Comparison of ENCODE assay signal across 1 cellular context in the genomic region with DNA sequence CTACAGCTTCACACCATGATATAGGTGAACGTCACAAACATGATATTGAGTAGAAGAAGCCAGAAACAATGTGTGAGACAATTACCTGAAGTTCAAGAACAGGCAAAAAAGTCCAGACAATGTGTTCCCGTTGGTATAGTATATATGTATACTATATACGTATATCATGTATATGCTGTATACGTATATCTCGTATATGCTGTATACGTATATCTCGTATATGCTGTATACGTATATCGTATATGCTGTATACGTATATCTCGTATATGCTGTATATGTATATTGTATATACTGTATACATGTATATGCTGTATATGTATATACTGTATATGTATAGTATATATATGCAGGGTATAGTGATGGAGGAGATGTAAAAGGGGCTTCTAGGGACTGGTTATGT.
A peak's percentile ranks its signal among the peaks of the same experiment; 100 is the strongest.
TF ChIP-seq lines count a peak whose summit lies in the region.

No MANE protein-coding gene starts in this region.

TF ChIP-seq in K562, 482 proteins besides CTCF, POLR2A, EP300 and RAD21:
- peak; percentile 94 for TF ChIP-seq ZNF277 (CRISPR knock-in tag; IDR thresholded peaks at IDR 0.05; ENCODE audit: borderline replicate concordance)
- TF ChIP-seq NCOA1 (IDR thresholded peaks at IDR 0.05; ENCODE audit: low read depth), result no peak
- TF ChIP-seq, protein P1, sequence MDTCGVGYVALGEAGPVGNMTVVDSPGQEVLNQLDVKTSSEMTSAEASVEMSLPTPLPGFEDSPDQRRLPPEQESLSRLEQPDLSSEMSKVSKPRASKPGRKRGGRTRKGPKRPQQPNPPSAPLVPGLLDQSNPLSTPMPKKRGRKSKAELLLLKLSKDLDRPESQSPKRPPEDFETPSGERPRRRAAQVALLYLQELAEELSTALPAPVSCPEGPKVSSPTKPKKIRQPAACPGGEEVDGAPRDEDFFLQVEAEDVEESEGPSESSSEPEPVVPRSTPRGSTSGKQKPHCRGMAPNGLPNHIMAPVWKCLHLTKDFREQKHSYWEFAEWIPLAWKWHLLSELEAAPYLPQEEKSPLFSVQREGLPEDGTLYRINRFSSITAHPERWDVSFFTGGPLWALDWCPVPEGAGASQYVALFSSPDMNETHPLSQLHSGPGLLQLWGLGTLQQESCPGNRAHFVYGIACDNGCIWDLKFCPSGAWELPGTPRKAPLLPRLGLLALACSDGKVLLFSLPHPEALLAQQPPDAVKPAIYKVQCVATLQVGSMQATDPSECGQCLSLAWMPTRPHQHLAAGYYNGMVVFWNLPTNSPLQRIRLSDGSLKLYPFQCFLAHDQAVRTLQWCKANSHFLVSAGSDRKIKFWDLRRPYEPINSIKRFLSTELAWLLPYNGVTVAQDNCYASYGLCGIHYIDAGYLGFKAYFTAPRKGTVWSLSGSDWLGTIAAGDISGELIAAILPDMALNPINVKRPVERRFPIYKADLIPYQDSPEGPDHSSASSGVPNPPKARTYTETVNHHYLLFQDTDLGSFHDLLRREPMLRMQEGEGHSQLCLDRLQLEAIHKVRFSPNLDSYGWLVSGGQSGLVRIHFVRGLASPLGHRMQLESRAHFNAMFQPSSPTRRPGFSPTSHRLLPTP (IDR thresholded peaks at IDR 0.05; ENCODE audit: borderline replicate concordance, extremely low read depth, insufficient read length), result no peak
- TF ChIP-seq CXXC5 (CRISPR knock-in tag; IDR thresholded peaks at IDR 0.05), result no peak
- peak; percentile 85 for TF ChIP-seq MTF1 (CRISPR knock-in tag; IDR thresholded peaks at IDR 0.05; ENCODE audit: borderline replicate concordance)
- TF ChIP-seq CBX2 (IDR thresholded peaks at IDR 0.05; ENCODE audit: insufficient read depth, low read length, poor library complexity, severe bottlenecking), result no peak
- no peak for TF ChIP-seq ZNF263 (CRISPR knock-in tag; IDR thresholded peaks at IDR 0.05; ENCODE audit: borderline replicate concordance)
- peak; percentile 63; the same call in 1 of the 2 replicates for TF ChIP-seq PPARD (CRISPR knock-in tag; IDR thresholded peaks at IDR 0.05)
- TF ChIP-seq ZNF197 (CRISPR knock-in tag; IDR thresholded peaks at IDR 0.05; ENCODE audit: low read depth), result no peak
- no peak for TF ChIP-seq HCFC1 (IDR thresholded peaks at IDR 0.05; ENCODE audit: low read depth, low read length)
- no peak for TF ChIP-seq POLR2AphosphoS2 (IDR thresholded peaks at IDR 0.05; ENCODE audit: low read length)
- TF ChIP-seq ETV5 (CRISPR knock-in tag; IDR thresholded peaks at IDR 0.05; ENCODE audit: low read depth), result no peak
- TF ChIP-seq, protein P2, sequence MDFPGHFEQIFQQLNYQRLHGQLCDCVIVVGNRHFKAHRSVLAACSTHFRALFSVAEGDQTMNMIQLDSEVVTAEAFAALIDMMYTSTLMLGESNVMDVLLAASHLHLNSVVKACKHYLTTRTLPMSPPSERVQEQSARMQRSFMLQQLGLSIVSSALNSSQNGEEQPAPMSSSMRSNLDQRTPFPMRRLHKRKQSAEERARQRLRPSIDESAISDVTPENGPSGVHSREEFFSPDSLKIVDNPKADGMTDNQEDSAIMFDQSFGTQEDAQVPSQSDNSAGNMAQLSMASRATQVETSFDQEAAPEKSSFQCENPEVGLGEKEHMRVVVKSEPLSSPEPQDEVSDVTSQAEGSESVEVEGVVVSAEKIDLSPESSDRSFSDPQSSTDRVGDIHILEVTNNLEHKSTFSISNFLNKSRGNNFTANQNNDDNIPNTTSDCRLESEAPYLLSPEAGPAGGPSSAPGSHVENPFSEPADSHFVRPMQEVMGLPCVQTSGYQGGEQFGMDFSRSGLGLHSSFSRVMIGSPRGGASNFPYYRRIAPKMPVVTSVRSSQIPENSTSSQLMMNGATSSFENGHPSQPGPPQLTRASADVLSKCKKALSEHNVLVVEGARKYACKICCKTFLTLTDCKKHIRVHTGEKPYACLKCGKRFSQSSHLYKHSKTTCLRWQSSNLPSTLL (IDR thresholded peaks at IDR 0.05), result no peak
- no peak for TF ChIP-seq PTBP1 (IDR thresholded peaks at IDR 0.05; ENCODE audit: low read depth, low read length)
- TF ChIP-seq ZNF707 (CRISPR knock-in tag; conservative IDR thresholded peaks at IDR 0.05), result peak; percentile 67
- TF ChIP-seq HNRNPUL1 (IDR thresholded peaks at IDR 0.05; ENCODE audit: low read length), result no peak
- peak; percentile 75; the same call in 1 of the 2 replicates for TF ChIP-seq ZNF408 (CRISPR knock-in tag; IDR thresholded peaks at IDR 0.05; ENCODE audit: low read depth)
- TF ChIP-seq PHTF2 (CRISPR knock-in tag; IDR thresholded peaks at IDR 0.05), result 0 out of 2 replicates have a peak, but pooled peaks have one; percentile 26
- peak in 1 of 2 experiments; percentile 39 for TF ChIP-seq NCOA2 (IDR thresholded peaks at IDR 0.05; ENCODE audit: partially characterized antibody in 2 of 2)
- TF ChIP-seq, protein P3, sequence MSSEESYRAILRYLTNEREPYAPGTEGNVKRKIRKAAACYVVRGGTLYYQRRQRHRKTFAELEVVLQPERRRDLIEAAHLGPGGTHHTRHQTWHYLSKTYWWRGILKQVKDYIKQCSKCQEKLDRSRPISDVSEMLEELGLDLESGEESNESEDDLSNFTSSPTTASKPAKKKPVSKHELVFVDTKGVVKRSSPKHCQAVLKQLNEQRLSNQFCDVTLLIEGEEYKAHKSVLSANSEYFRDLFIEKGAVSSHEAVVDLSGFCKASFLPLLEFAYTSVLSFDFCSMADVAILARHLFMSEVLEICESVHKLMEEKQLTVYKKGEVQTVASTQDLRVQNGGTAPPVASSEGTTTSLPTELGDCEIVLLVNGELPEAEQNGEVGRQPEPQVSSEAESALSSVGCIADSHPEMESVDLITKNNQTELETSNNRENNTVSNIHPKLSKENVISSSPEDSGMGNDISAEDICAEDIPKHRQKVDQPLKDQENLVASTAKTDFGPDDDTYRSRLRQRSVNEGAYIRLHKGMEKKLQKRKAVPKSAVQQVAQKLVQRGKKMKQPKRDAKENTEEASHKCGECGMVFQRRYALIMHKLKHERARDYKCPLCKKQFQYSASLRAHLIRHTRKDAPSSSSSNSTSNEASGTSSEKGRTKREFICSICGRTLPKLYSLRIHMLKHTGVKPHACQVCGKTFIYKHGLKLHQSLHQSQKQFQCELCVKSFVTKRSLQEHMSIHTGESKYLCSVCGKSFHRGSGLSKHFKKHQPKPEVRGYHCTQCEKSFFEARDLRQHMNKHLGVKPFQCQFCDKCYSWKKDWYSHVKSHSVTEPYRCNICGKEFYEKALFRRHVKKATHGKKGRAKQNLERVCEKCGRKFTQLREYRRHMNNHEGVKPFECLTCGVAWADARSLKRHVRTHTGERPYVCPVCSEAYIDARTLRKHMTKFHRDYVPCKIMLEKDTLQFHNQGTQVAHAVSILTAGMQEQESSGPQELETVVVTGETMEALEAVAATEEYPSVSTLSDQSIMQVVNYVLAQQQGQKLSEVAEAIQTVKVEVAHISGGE (CRISPR knock-in tag; IDR thresholded peaks at IDR 0.05), result peak in 1 of 3 experiments; percentile 48; a peak in 1 of 6 replicates
- TF ChIP-seq, protein P4, sequence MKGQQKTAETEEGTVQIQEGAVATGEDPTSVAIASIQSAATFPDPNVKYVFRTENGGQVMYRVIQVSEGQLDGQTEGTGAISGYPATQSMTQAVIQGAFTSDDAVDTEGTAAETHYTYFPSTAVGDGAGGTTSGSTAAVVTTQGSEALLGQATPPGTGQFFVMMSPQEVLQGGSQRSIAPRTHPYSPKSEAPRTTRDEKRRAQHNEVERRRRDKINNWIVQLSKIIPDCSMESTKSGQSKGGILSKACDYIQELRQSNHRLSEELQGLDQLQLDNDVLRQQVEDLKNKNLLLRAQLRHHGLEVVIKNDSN (CRISPR knock-in tag; IDR thresholded peaks at IDR 0.05), result no peak
- peak in 1 of 2 experiments; percentile 35; a peak in 1 of 4 replicates for TF ChIP-seq KDM1A (IDR thresholded peaks at IDR 0.05)
- TF ChIP-seq, protein P5, sequence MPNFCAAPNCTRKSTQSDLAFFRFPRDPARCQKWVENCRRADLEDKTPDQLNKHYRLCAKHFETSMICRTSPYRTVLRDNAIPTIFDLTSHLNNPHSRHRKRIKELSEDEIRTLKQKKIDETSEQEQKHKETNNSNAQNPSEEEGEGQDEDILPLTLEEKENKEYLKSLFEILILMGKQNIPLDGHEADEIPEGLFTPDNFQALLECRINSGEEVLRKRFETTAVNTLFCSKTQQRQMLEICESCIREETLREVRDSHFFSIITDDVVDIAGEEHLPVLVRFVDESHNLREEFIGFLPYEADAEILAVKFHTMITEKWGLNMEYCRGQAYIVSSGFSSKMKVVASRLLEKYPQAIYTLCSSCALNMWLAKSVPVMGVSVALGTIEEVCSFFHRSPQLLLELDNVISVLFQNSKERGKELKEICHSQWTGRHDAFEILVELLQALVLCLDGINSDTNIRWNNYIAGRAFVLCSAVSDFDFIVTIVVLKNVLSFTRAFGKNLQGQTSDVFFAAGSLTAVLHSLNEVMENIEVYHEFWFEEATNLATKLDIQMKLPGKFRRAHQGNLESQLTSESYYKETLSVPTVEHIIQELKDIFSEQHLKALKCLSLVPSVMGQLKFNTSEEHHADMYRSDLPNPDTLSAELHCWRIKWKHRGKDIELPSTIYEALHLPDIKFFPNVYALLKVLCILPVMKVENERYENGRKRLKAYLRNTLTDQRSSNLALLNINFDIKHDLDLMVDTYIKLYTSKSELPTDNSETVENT (CRISPR knock-in tag; IDR thresholded peaks at IDR 0.05), result no peak
- TF ChIP-seq, protein P6, sequence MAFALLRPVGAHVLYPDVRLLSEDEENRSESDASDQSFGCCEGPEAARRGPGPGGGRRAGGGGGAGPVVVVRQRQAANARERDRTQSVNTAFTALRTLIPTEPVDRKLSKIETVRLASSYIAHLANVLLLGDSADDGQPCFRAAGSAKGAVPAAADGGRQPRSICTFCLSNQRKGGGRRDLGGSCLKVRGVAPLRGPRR (CRISPR knock-in tag; IDR thresholded peaks at IDR 0.05), result 0 out of 2 replicates have a peak, but pooled peaks have one; percentile 42
- no peak for TF ChIP-seq PRMT5 (CRISPR knock-in tag; IDR thresholded peaks at IDR 0.05)
- no peak for TF ChIP-seq ZNF561 (CRISPR knock-in tag; conservative IDR thresholded peaks at IDR 0.05)
- TF ChIP-seq BRD9 (IDR thresholded peaks at IDR 0.05; ENCODE audit: low read depth, partially characterized antibody), result no peak
- peak; percentile 57; the same call in 1 of the 2 replicates for TF ChIP-seq SLC30A9 (CRISPR knock-in tag; IDR thresholded peaks at IDR 0.05)
